ENCODE assay signal across 1 cellular context in genomic region chr2:109427661-109428091, GRCh38.
TF ChIP-seq lines count a peak whose summit lies in the region.

No MANE protein-coding gene starts in this region.

TF ChIP-seq in H1, 55 proteins besides CTCF, POLR2A, EP300 and RAD21:
- TF ChIP-seq ZNF274 (IDR thresholded peaks at IDR 0.05; ENCODE audit: borderline replicate concordance, extremely low read depth, low read length) = no peak
